ENCODE assay signal across 8 cellular contexts in genomic region chr10:73865459-73866442, GRCh38. TPM values are rescaled to one million over a fixed set of nuclear protein-coding genes. Genes with fewer than 3 reads are reported as not detected.
DNase-seq lines count a peak whose midpoint lies in the region; ATAC-seq lines count a peak whose summit lies in the region.

No MANE protein-coding gene starts in this region.

- peak overlapping the region; percentile 36 for H3K27ac ChIP-seq in caudate nucleus (ENCODE audit: low read depth, low read length)

- no peaks in the 10 kb centered on the region for H3K9me3 ChIP-seq in T-helper 17 cell (ENCODE audit: control insufficient read depth, low read length, poor library complexity, severe bottlenecking)

- DNase-seq in T-helper 17 cell (peak in 2 of 3 donors; percentile 42 to 44), caudate nucleus (lab: John Stamatoyannopoulos, UW) (peak in 2 of 61 donors; percentile 15 to 23), sciatic nerve (ENCODE audit: low spot score) (no peak), NCI-H82 (lab: John Stamatoyannopoulos, UW) (no peak), HPDE6-E6E7 (ENCODE audit: extremely low spot score) (no peak), AG08395 (ENCODE audit: low spot score) (no peak)

- peaks cover under 1% of the 10 kb centered on the region for H3K36me3 Mint-ChIP-seq in T-helper 17 cell (ENCODE audit: low read depth)

- H3K27me3 Mint-ChIP-seq in T-helper 17 cell, result no peaks in the 10 kb centered on the region

- intact Hi-C loops in sciatic nerve (cut with DNase I), result no loop called here

- peaks cover 63% of the 10 kb centered on the region for H3K4me1 Mint-ChIP-seq in T-helper 17 cell

- peak overlapping the region; percentile 91 for H3K4me3 Mint-ChIP-seq in T-helper 17 cell

- H3K27ac Mint-ChIP-seq in T-helper 17 cell, result peak overlapping the region; percentile 94

- ATAC-seq in GM18502 (IDR thresholded peaks at IDR 0.05; ENCODE audit: poor library complexity, unreplicated experiment) (peak; percentile 85), HG02943 (IDR thresholded peaks at IDR 0.05; ENCODE audit: low read depth, unreplicated experiment) (peak; percentile 54), T-helper 17 cell (peak; percentile 87), sciatic nerve (peak; percentile 64)

RNA-seq across cellular contexts. Expression of gene CAMK2G, which starts 8.6 kb away (rescaled TPM):
- total RNA-seq in T-helper 17 cell (10 to 100 TPM; 52.6 to 59.6 TPM), sciatic nerve (30.5 TPM)

RNA-seq across cellular contexts. Expression of gene PLAU, which starts 45.2 kb away (rescaled TPM):
- total RNA-seq in T-helper 17 cell, result under 1 TPM in 1 of 2 donors, not detected in 1; 0.42 TPM
- total RNA-seq in sciatic nerve, result 15.6 TPM

RNA-seq across cellular contexts. Expression of gene NDST2, which starts 54.4 kb away (rescaled TPM):
- 10 to 100 TPM; 80.6 to 80.9 TPM for total RNA-seq in T-helper 17 cell
- 32.9 TPM for total RNA-seq in sciatic nerve

Comparison
In these comparisons a context has a peak if more than half of its experiments do, and no peak if none do; other contexts are left out.
1. DNase-seq: peak in T-helper 17 cell (2 of 3); none in sciatic nerve (single experiment), NCI-H82 (single experiment), HPDE6-E6E7 (single experiment) and AG08395 (single experiment).
2. RNA of gene PLAU, which starts 45.2 kb away (total RNA-seq): 15.6 TPM in sciatic nerve (single experiment); 0.42 TPM in T-helper 17 cell; every median in the first group is over 10 times any median in the second.
3. Peak in every context shown above with its lines, with median percentiles within 50 percentile points of each other: ATAC-seq.